1 cellular context compared by ENCODE assay signal in genomic region chr4:130608121-130608520, GRCh38.
TF ChIP-seq lines count a peak whose summit lies in the region.

No MANE protein-coding gene starts in this region.

TF ChIP-seq in WTC11, 78 proteins besides CTCF, POLR2A, EP300 and RAD21 (continued from another document):
- TF ChIP-seq IRF1 (CRISPR knock-in tag; IDR thresholded peaks at IDR 0.05) (no peak), ZNF423 (CRISPR knock-in tag; IDR thresholded peaks at IDR 0.05) (no peak), ETV6 (CRISPR knock-in tag; IDR thresholded peaks at IDR 0.05) (no peak), PRDM15 (CRISPR knock-in tag; IDR thresholded peaks at IDR 0.05) (no peak), TEAD4 (CRISPR knock-in tag; IDR thresholded peaks at IDR 0.05) (no peak), NR1H2 (CRISPR knock-in tag; IDR thresholded peaks at IDR 0.05) (no peak), ZNF232 (CRISPR knock-in tag; IDR thresholded peaks at IDR 0.05) (no peak), NFYB (CRISPR knock-in tag; conservative IDR thresholded peaks at IDR 0.05; ENCODE audit: low read depth) (no peak), JAZF1 (CRISPR knock-in tag; IDR thresholded peaks at IDR 0.05) (no peak), SMAD4 (CRISPR knock-in tag; IDR thresholded peaks at IDR 0.05) (no peak), USF1 (CRISPR knock-in tag; IDR thresholded peaks at IDR 0.05) (no peak)
TF ChIP-seq in WTC11: peak in this region for 0.
